ENCODE assay signal across 8 cellular contexts in the genomic region with DNA sequence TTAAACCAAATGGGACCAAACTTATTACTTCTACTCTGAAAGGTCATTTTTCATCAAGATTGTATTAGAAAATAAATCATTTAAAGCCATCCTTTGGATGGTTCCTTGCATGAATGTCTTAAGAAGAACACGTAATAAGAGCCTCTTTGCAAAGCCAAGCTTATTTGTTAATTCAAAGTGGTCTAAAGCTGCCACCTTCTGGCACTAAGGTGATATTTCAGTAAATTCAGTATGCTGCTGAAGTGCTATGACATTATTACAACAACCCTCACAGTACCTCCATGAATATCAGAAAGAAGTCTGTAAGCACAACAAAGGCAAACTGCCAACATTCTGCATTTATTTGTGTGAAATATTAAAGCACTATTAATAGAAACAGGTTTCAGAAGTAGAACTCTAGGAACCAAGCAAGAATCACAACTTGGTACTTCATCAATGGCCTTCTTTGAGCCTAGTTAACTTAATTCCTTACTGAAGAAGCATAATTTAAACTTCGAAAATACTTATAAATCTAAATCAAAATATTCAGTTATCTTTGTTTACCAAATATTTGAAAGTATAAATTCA. TPM values are rescaled to one million over a fixed set of nuclear protein-coding genes. Genes with fewer than 3 reads are reported as not detected.
DNase-seq lines count a peak whose midpoint lies in the region; ATAC-seq and TF ChIP-seq lines count a peak whose summit lies in the region.

No MANE protein-coding gene starts in this region.

- H3K9me3 Mint-ChIP-seq in HFFc6, result peaks cover 4% of the 10 kb centered on the region; the same call in 1 of the 2 replicates

- no peak overlapping the region for H3K4ac ChIP-seq in trophoblast cell (ENCODE audit: low read depth, low read length)

- intact Hi-C loops in ovary (cut with DNase I), result no loop called here

- no peak overlapping the region for H2BK5ac ChIP-seq in trophoblast cell (ENCODE audit: low read depth, low read length, poor library complexity)

- H2BK120ac ChIP-seq in trophoblast cell (ENCODE audit: insufficient read depth, low read length, poor library complexity), result no peak overlapping the region

- H4K8ac ChIP-seq in trophoblast cell (ENCODE audit: low read depth, low read length), result no peak overlapping the region

- H3K27ac ChIP-seq in trophoblast cell (ENCODE audit: low read depth, low read length) (no peak overlapping the region), ovary (no peak overlapping the region)

- peak; percentile 67 for TF ChIP-seq CTCF in HFFc6 (IDR thresholded peaks at IDR 0.05)
- TF ChIP-seq CTCF in epithelial cell of esophagus (IDR thresholded peaks at IDR 0.05; ENCODE audit: insufficient read depth, low read depth, low read length, missing control alignments), result peak; percentile 61
- no peak for TF ChIP-seq CTCF in ovary (IDR thresholded peaks at IDR 0.05)

- H3K79me2 ChIP-seq in trophoblast cell (ENCODE audit: control insufficient read depth, insufficient read depth, low read length, poor library complexity), result no peaks in the 10 kb centered on the region

- no peak for ATAC-seq in GM18511 (IDR thresholded peaks at IDR 0.05; ENCODE audit: unreplicated experiment)
- no peak for ATAC-seq in HG03097 (IDR thresholded peaks at IDR 0.05; ENCODE audit: low FRiP score, unreplicated experiment)

- no peak overlapping the region for H4K91ac ChIP-seq in trophoblast cell (ENCODE audit: low read depth, low read length)

- H3K27ac Mint-ChIP-seq in HFFc6, result no peak overlapping the region

- H3K4me1 ChIP-seq in trophoblast cell (ENCODE audit: control insufficient read depth in 1 of 2, insufficient read depth in 2 of 2, low read length in 2 of 2) (no peaks in the 10 kb centered on the region), ovary (ENCODE audit: insufficient read depth) (no peaks in the 10 kb centered on the region)

- H3K14ac ChIP-seq in trophoblast cell (ENCODE audit: low read length), result no peak overlapping the region

- no peak overlapping the region for H2AFZ ChIP-seq in trophoblast cell (ENCODE audit: insufficient read depth, low read length, poor library complexity)

- no peak overlapping the region for H3K9ac ChIP-seq in trophoblast cell (ENCODE audit: low read length)

- no peak overlapping the region for H3K4me2 ChIP-seq in trophoblast cell (ENCODE audit: low read length)

- H3K9me3 ChIP-seq in trophoblast cell (ENCODE audit: insufficient read depth, low read depth, low read length), result no peaks in the 10 kb centered on the region
- no peaks in the 10 kb centered on the region for H3K9me3 ChIP-seq in ovary

- H3K18ac ChIP-seq in trophoblast cell (ENCODE audit: low read length), result no peak overlapping the region

- H3K4me3 ChIP-seq in epithelial cell of esophagus (ENCODE audit: low read length), result no peak overlapping the region
- no peak overlapping the region for H3K4me3 ChIP-seq in trophoblast cell (ENCODE audit: low read depth, low read length)
- H3K4me3 ChIP-seq in ovary, result no peak overlapping the region

- no peaks in the 10 kb centered on the region for H3K79me1 ChIP-seq in trophoblast cell (ENCODE audit: low read length)

- no peaks in the 10 kb centered on the region for H3K36me3 ChIP-seq in trophoblast cell (ENCODE audit: control insufficient read depth in 1 of 2, insufficient read depth in 2 of 2, low read length in 2 of 2)
- H3K36me3 ChIP-seq in ovary, result no peaks in the 10 kb centered on the region

- no peak overlapping the region for H2AK5ac ChIP-seq in trophoblast cell (ENCODE audit: low read length)

- WGBS in trophoblast cell (ENCODE audit: extremely low coverage, insufficient coverage, insufficient read length), result no CpG with 5 or more reads among the region's 2 CpGs
- 10 to 28% (median 18%) methylated on average over 2 of the region's 2 CpGs for WGBS in ovary, 3 donors

- H3K27me3 ChIP-seq in trophoblast cell (ENCODE audit: insufficient read depth, low read length) (no peaks in the 10 kb centered on the region), ovary (no peaks in the 10 kb centered on the region)

- TF ChIP-seq EP300 in ovary (IDR thresholded peaks at IDR 0.05), result no peak

- H3K23ac ChIP-seq in trophoblast cell (ENCODE audit: low read length), result no peak overlapping the region

- no peak overlapping the region for H4K12ac ChIP-seq in trophoblast cell (ENCODE audit: low read depth, low read length)

- TF ChIP-seq POLR2A in ovary (IDR thresholded peaks at IDR 0.05), result no peak

- no peaks in the 10 kb centered on the region for H3K4me1 Mint-ChIP-seq in HFFc6 (ENCODE audit: low read depth)

- H3K4me3 Mint-ChIP-seq in HFFc6, result no peak overlapping the region

- peak; percentile 26 for DNase-seq in COLO829 (ENCODE audit: low spot score)
- DNase-seq in HFFc6, result peak; percentile 42
- peak; percentile 47 for DNase-seq in NCI-H774 (lab: John Stamatoyannopoulos, UW)
- DNase-seq in epithelial cell of esophagus (ENCODE audit: low read depth), result peak; percentile 73
- DNase-seq in trophoblast cell, result peak; percentile 2 to 66
- no peak for DNase-seq in ovary

- peaks cover 3% of the 10 kb centered on the region; the same call in 1 of the 2 replicates for H3K27me3 Mint-ChIP-seq in HFFc6 (ENCODE audit: insufficient read depth)

- no peak overlapping the region for H2BK12ac ChIP-seq in trophoblast cell (ENCODE audit: low read length)

- H3K36me3 Mint-ChIP-seq in HFFc6 (ENCODE audit: low read depth), result no peaks in the 10 kb centered on the region

RNA-seq across cellular contexts. Expression of gene TYRP1, which starts 53.1 kb away (rescaled TPM):
- not detected for total RNA-seq in HFFc6 (2021; fragmentation: NEBNext Ultra II Directional; extraction: Animal tissue kit (Norgen Biotek cat#: 25700))
- 0.85 and 1.0 TPM in 2 replicates for polyA plus RNA-seq in trophoblast cell (2013)
- total RNA-seq in ovary, result not detected
- under 1 TPM; 0.02 to 0.22 TPM for polyA plus RNA-seq in ovary

Comparison
In these comparisons a context has a peak if more than half of its experiments do, and no peak if none do; other contexts are left out.
1. DNase-seq: peak in COLO829 (single experiment), HFFc6 (single experiment), NCI-H774 (single experiment), epithelial cell of esophagus (single experiment) and trophoblast cell (2 of 2); none in ovary (0 of 5).
2. CTCF ChIP-seq: peak in HFFc6 (single experiment) and epithelial cell of esophagus (single experiment); none in ovary (0 of 3).